Comparison of ENCODE assay signal across 13 cellular contexts in the genomic region with DNA sequence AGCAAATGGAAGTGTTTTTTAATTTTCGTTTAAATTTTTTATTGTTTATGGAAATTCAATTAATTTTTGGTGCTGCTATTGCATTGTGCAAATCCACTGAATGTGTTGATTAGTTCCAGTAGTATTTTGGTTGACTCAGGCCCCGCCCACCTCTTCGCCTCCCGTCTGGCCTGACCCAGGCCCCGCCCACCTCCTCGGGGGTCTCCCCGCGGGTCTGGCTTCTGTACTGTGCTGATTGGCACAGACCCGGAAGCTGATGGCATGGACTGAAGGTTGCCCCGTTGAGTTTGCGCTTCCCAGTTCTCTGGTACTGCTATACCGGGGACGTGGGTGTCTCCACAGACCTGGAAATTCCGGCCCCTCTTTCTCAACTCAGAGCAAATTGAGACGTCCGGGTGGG. TPM values are rescaled to one million over a fixed set of nuclear protein-coding genes. Genes with fewer than 3 reads are reported as not detected.
DNase-seq lines count a peak whose midpoint lies in the region; ATAC-seq and TF ChIP-seq lines count a peak whose summit lies in the region.
"Had no signal": no experiment of that assay in that cellular context is flagged by ENCODE, and none has a peak within 500 bp of the region (broad histone marks: within the 10 kb centered on the region; RNA-seq: fewer than 3 reads in every experiment).

No MANE protein-coding gene starts in this region.

- H3K4me3 Mint-ChIP-seq in progenitor cell of endocrine pancreas (ENCODE audit: low read depth): no peak overlapping the region

- H3K9me3 Mint-ChIP-seq in progenitor cell of endocrine pancreas (ENCODE audit: low read depth): peaks cover 5% of the 10 kb centered on the region

- peaks cover 35% of the 10 kb centered on the region for H3K36me3 Mint-ChIP-seq in progenitor cell of endocrine pancreas (ENCODE audit: insufficient read depth)

- H3K27ac Mint-ChIP-seq in progenitor cell of endocrine pancreas: no peak overlapping the region

- DNase-seq in left ventricle myocardium superior (no peak), cardiac septum (ENCODE audit: low spot score) (no peak), iPS-NIHi11 (ENCODE audit: low spot score) (peak; percentile 46), skeletal muscle cell (ENCODE audit: low read depth) (no peak), NCI-H2196 (lab: John Stamatoyannopoulos, UW; ENCODE audit: unreplicated experiment) (no peak), progenitor cell of endocrine pancreas (ENCODE audit: low spot score, unreplicated experiment) (no peak)
- DNase-seq: Karpas-422, NCI-H1930, NCI-H2171, NCI-H510A had no signal

- H3K4me3 ChIP-seq in skeletal muscle cell (ENCODE audit: low read depth, low read length): peak overlapping the region; percentile 25
- H3K4me3 ChIP-seq: BLaER1 treated with 17β-estradiol and CSF1 and Interleukin-3, amounts not matched to agents 10 nM and 100 nM had no signal

- no peaks in the 10 kb centered on the region for H3K27me3 Mint-ChIP-seq in progenitor cell of endocrine pancreas

- no peaks in the 10 kb centered on the region for H3K4me1 Mint-ChIP-seq in progenitor cell of endocrine pancreas (ENCODE audit: low read depth)

- TF ChIP-seq CTCF in progenitor cell of endocrine pancreas (IDR thresholded peaks at IDR 0.05; ENCODE audit: unreplicated experiment): no peak

- ATAC-seq in left ventricle myocardium superior (peak; percentile 29), HG02571 (IDR thresholded peaks at IDR 0.05; ENCODE audit: unreplicated experiment) (no peak), GM21381 (IDR thresholded peaks at IDR 0.05; ENCODE audit: unreplicated experiment) (no peak)

- intact Hi-C loops in left ventricle myocardium superior (cut with micrococcal nuclease): no loop called here
- intact Hi-C loops in cardiac septum (cut with DNase I): no loop called here

RNA-seq across cellular contexts. Expression of a gene that starts 14.6 kb away (rescaled TPM):
- total RNA-seq in left ventricle myocardium superior (18.2 TPM), cardiac septum (20.7 TPM), progenitor cell of endocrine pancreas (29.7 and 34.7 TPM in 2 replicates)

RNA-seq across cellular contexts. Expression of a gene that starts 53.5 kb away (rescaled TPM):
- total RNA-seq in left ventricle myocardium superior (15.8 TPM), cardiac septum (16.8 TPM), progenitor cell of endocrine pancreas (72.1 and 79.7 TPM in 2 replicates)

RNA-seq across cellular contexts. Expression of a gene that starts 57.2 kb away (rescaled TPM):
- total RNA-seq in left ventricle myocardium superior: 32.9 TPM
- total RNA-seq in cardiac septum: 30.5 TPM
- total RNA-seq in progenitor cell of endocrine pancreas: 38.6 and 41.6 TPM in 2 replicates
